Comparison of ENCODE assay signal across 12 cellular contexts in the genomic region with DNA sequence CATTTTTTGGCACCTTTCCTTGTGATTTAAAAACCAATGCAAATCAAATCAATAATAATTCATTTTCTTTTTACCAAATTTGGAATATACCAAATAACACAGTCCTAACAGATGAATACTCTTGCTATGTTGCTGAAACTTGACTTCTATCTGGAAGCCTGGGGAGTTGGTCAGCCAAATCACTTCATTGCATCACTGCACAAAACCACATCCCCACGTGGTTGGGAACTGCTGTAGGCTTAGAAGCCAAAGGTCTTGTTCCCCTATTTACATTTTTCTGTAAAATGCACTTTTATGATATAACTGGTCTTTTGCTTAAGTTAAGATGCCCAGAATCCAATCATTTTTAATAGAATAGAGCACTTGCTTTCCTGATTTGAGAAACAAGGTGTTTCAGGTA. TPM values are rescaled to one million over a fixed set of nuclear protein-coding genes. Genes with fewer than 3 reads are reported as not detected.
A peak's percentile ranks its signal among the peaks of the same experiment; 100 is the strongest.
DNase-seq lines count a peak whose midpoint lies in the region; ATAC-seq, FAIRE-seq and TF ChIP-seq lines count a peak whose summit lies in the region.
"Had no signal": no experiment of that assay in that cellular context is flagged by ENCODE, and none has a peak within 500 bp of the region (broad histone marks: within the 10 kb centered on the region; RNA-seq: fewer than 3 reads in every experiment).

No MANE protein-coding gene starts in this region.

- in situ Hi-C loops in KBM-7 (cut with MboI; ENCODE audit: low pct_unique_long_range_greater_than_20kb, low sequenced_read_pairs), result no loop called here

- H3K36me3 ChIP-seq in bronchial epithelial cell (ENCODE audit: control insufficient read depth, insufficient read depth, low read length), result no peaks in the 10 kb centered on the region
- H3K36me3 ChIP-seq: prostate gland, vagina had no signal

- no peak overlapping the region for H3K4me3 ChIP-seq in bronchial epithelial cell (ENCODE audit: low read depth, low read length)
- H3K4me3 ChIP-seq: lung, prostate gland, vagina had no signal

- peak; percentile 90 to 91 for DNase-seq in AML-193 (lab: John Stamatoyannopoulos, UW)
- DNase-seq in KBM-7, result peak; percentile 76
- peak; percentile 21 for DNase-seq in bronchial epithelial cell (ENCODE audit: low read depth)
- DNase-seq in NCI-H774 (lab: John Stamatoyannopoulos, UW), result no peak
- no peak for DNase-seq in stimulated activated CD8-positive, alpha-beta memory T cell treated with anti-CD3 and anti-CD28 coated beads, Interleukin-4, amount 100 ng/mL, for 48 hours
- DNase-seq in NCI-H146 (lab: John Stamatoyannopoulos, UW), result no peak
- DNase-seq: NCI-H345 had no signal

- no peak for TF ChIP-seq CTCF in bronchial epithelial cell (IDR thresholded peaks at IDR 0.05; ENCODE audit: insufficient read depth, low read length, severe bottlenecking)

- H3K27me3 ChIP-seq in bronchial epithelial cell (ENCODE audit: control insufficient read depth, insufficient read depth, low read length), result no peaks in the 10 kb centered on the region
- H3K27me3 ChIP-seq: vagina had no signal

- ATAC-seq in GM21526 (IDR thresholded peaks at IDR 0.05; ENCODE audit: low FRiP score, unreplicated experiment) (peak; percentile 61), GM18498 (IDR thresholded peaks at IDR 0.05; ENCODE audit: unreplicated experiment) (no peak)

- FAIRE-seq in bronchial epithelial cell (lab: Jason Lieb, UNC), result no peak

RNA-seq across cellular contexts. Expression of gene GPR85, which starts 15.2 kb away (rescaled TPM):
- 0.26 and 0.77 TPM in 2 replicates for total RNA-seq in bronchial epithelial cell
- total RNA-seq: vagina had no signal

RNA-seq across cellular contexts. Expression of gene SMIM30, which starts 46.9 kb away (rescaled TPM):
- total RNA-seq in bronchial epithelial cell, result 28.2 and 55.4 TPM in 2 replicates

Comparison
In these comparisons a context has a peak if more than half of its experiments do, and no peak if none do; other contexts are left out.
1. DNase-seq: peak in AML-193 (2 of 2), KBM-7 (single experiment) and bronchial epithelial cell (single experiment); none in NCI-H774 (single experiment), stimulated activated CD8-positive, alpha-beta memory T cell treated with anti-CD3 and anti-CD28 coated beads, Interleukin-4, amount 100 ng/mL, for 48 hours (single experiment) and NCI-H146 (single experiment).